Comparison of ENCODE assay signal across 8 cellular contexts in the genomic region with DNA sequence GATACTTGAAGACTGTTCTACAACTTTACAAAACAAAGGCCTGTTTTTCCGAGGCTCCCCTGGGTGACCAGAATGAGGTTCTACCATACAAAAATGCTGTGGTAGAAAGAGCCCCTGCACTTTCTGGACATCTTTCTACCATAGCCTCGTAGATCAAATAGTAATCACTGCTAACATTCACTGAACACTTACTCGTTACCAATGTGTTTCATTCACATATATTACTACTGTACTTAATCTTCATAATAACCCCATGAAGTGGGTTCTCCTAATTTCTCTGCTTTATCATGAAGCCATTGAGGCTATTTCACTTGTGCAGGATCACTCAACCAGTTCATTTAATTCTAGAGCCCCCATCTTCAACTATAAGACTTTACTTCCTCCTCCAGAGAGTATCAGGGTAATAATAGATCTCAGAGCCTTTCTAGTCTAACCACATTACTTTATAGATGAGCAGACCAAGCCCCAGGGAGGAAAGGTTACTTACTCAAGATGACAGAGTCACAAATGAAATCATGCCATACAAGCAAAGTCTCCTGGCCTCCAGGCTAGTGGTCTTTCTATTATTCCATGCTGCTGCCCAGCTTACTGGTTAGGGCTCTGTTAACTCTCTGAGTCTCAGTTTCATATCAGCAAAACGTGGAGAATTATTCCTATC. TPM values are rescaled to one million over a fixed set of nuclear protein-coding genes. Genes with fewer than 3 reads are reported as not detected.
DNase-seq lines count a peak whose midpoint lies in the region; ATAC-seq, FAIRE-seq and TF ChIP-seq lines count a peak whose summit lies in the region.

No MANE protein-coding gene starts in this region.

- H3K4me3 Mint-ChIP-seq in naive thymus-derived CD8-positive, alpha-beta T cell = peak overlapping the region in 8 of 10 donors; percentile 46 to 72 (median 62)

- FAIRE-seq in D721Med (lab: Jason Lieb, UNC) = no peak

- DNase-seq in RPMI7951 (ENCODE audit: low read depth) (peak; percentile 62), NCI-H510A (lab: John Stamatoyannopoulos, UW) (no peak), hypothalamus (lab: John Stamatoyannopoulos, UW) (no peak), D721Med (ENCODE audit: insufficient read length, low spot score) (no peak), DMS53 treated with DMSO at 0.1 percent for 48 hours (lab: John Stamatoyannopoulos, UW; ENCODE audit: unreplicated experiment) (no peak)
- no peak for DNase-seq in naive thymus-derived CD8-positive, alpha-beta T cell

- H3K9me3 Mint-ChIP-seq in naive thymus-derived CD8-positive, alpha-beta T cell = no peaks in the 10 kb centered on the region

- ATAC-seq in GM18858 (IDR thresholded peaks at IDR 0.05; ENCODE audit: unreplicated experiment) (peak; percentile 6), HG02885 (IDR thresholded peaks at IDR 0.05; ENCODE audit: poor library complexity, unreplicated experiment) (peak; percentile 57)
- ATAC-seq in naive thymus-derived CD8-positive, alpha-beta T cell = peak in 1 of 2 donors; percentile 22

- peaks cover 21 to 52% (median 30%) of the 10 kb centered on the region in 4 donors for H3K4me1 Mint-ChIP-seq in naive thymus-derived CD8-positive, alpha-beta T cell

- H3K27me3 Mint-ChIP-seq in naive thymus-derived CD8-positive, alpha-beta T cell = peaks cover 0 to 1% (median 0%) of the 10 kb centered on the region in 5 donors

- TF ChIP-seq CTCF in D721Med (IDR thresholded peaks at IDR 0.05; ENCODE audit: insufficient read depth, missing control alignments) = no peak

- peak overlapping the region; percentile 41 to 87 (median 78) for H3K27ac Mint-ChIP-seq in naive thymus-derived CD8-positive, alpha-beta T cell

- no peaks in the 10 kb centered on the region for H3K36me3 Mint-ChIP-seq in naive thymus-derived CD8-positive, alpha-beta T cell

- POLR2A ChIA-PET in naive thymus-derived CD8-positive, alpha-beta T cell (lab: Charles Lee) = no interaction called here

RNA-seq across cellular contexts. Expression of a gene that starts 46.7 kb away (rescaled TPM):
- total RNA-seq in RPMI7951 (2014; rRNA removed; shearing (Covaris generic)) = 88.2 and 101 TPM in 2 replicates
- total RNA-seq in naive thymus-derived CD8-positive, alpha-beta T cell = 10 to 100 TPM; 56.9 to 58.2 TPM
- 10 to 100 TPM; 46.8 to 53.3 (median 47.4) TPM for polyA plus RNA-seq in naive thymus-derived CD8-positive, alpha-beta T cell

RNA-seq across cellular contexts. Expression of a gene that starts 51.1 kb away (rescaled TPM):
- total RNA-seq in RPMI7951 (2014; rRNA removed; shearing (Covaris generic)) = 25.9 and 33.4 TPM in 2 replicates
- 10 to 100 TPM; 48.8 to 53.8 TPM for total RNA-seq in naive thymus-derived CD8-positive, alpha-beta T cell
- polyA plus RNA-seq in naive thymus-derived CD8-positive, alpha-beta T cell = 10 to 100 TPM; 29.5 to 41.1 (median 30.0) TPM
